Comparison of ENCODE assay signal across 8 cellular contexts in genomic region chr5:150544606-150545219, GRCh38. TPM values are rescaled to one million over a fixed set of nuclear protein-coding genes. Genes with fewer than 3 reads are reported as not detected.
A peak's percentile ranks its signal among the peaks of the same experiment; 100 is the strongest.
DNase-seq lines count a peak whose midpoint lies in the region; ATAC-seq and TF ChIP-seq lines count a peak whose summit lies in the region.

No MANE protein-coding gene starts in this region.

- H3K36me3 ChIP-seq in right lobe of liver, result peaks cover 9 to 64% (median 31%) of the 10 kb centered on the region in 4 donors

- intact Hi-C loops in right lobe of liver (cut with DNase I), result no loop called here

- peak; percentile 89 for ATAC-seq in HG02588 (IDR thresholded peaks at IDR 0.05; ENCODE audit: unreplicated experiment)
- ATAC-seq in right lobe of liver, result peak; percentile 36 to 56 (median 52)

- H3K27ac ChIP-seq in right lobe of liver, result peak overlapping the region; percentile 94 to 95 (median 94)

- no peak for TF ChIP-seq POLR2A in right lobe of liver (IDR thresholded peaks at IDR 0.05)

- DNase-seq in NCI-H2196 (lab: John Stamatoyannopoulos, UW; ENCODE audit: unreplicated experiment) (peak; percentile 48), NCI-H2196 treated with DMSO at 0.1 percent for 48 hours (lab: John Stamatoyannopoulos, UW; ENCODE audit: unreplicated experiment) (no peak), NCI-H2029 treated with DMSO at 0.1 percent for 48 hours (lab: John Stamatoyannopoulos, UW) (peak; percentile 24), choroid plexus epithelial cell (ENCODE audit: low read depth) (peak; percentile 61), right lobe of liver (peak; percentile 85 to 86 (median 86))
- peak; percentile 28 for DNase-seq in activated CD4-positive, alpha-beta T cell treated with anti-CD3 and anti-CD28 coated beads for 1 hour
- DNase-seq in stimulated activated CD8-positive, alpha-beta memory T cell treated with anti-CD3 and anti-CD28 coated beads, Interleukin-15, amount 100 ng/mL, for 24 hours (ENCODE audit: low read depth), result peak; percentile 7

- no peaks in the 10 kb centered on the region for H3K9me3 ChIP-seq in right lobe of liver

- TF ChIP-seq CTCF in choroid plexus epithelial cell (conservative IDR thresholded peaks at IDR 0.05; ENCODE audit: low read depth, low read length) (peak; percentile 86), right lobe of liver (IDR thresholded peaks at IDR 0.05) (peak; percentile 91 to 94 (median 92))

- H3K27me3 ChIP-seq in right lobe of liver, result no peaks in the 10 kb centered on the region

- WGBS in right lobe of liver (ENCODE audit: insufficient coverage, low coverage, low lambda C conversion rate, missing lambda C conversion rate), result 20% methylated on average over 4 of the region's 8 CpGs

- H3K4me3 ChIP-seq in choroid plexus epithelial cell (ENCODE audit: low read depth, low read length) (no peak overlapping the region), right lobe of liver (no peak overlapping the region)

- H3K4me1 ChIP-seq in right lobe of liver, result peaks cover 0 to 65% (median 33%) of the 10 kb centered on the region in 4 donors

RNA-seq across cellular contexts. Expression of gene NDST1, which starts 36.8 kb away (rescaled TPM):
- total RNA-seq in right lobe of liver, result 10 to 100 TPM; 38.1 to 97.5 (median 76.0) TPM
